25 cellular contexts compared by ENCODE assay signal in the genomic region with DNA sequence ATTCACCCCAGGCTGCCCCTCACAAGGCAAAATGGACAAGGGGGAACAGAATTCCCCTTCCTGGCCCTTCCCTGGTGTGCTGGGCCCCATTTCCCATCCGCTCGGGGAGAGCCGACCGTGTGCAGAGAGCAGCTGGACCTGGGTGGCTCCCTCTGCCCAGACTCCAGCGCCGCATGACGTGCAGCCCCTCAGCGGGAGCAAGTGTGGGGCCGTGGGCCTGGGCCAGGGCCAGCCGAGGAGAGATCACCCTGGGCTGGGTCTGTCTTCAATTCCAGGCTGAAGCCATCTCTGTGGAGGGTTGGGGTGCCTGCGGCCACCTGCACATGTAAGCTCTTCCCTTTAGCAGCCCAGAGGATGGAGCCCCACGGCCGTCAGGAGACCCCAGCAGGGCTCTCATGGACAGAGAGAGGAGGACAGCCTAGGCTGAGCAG.
A peak's percentile ranks its signal among the peaks of the same experiment; 100 is the strongest.
DNase-seq lines count a peak whose midpoint lies in the region; ATAC-seq and TF ChIP-seq lines count a peak whose summit lies in the region.
"Had no signal": no experiment of that assay in that cellular context is flagged by ENCODE, and none has a peak within 500 bp of the region (broad histone marks: within the 10 kb centered on the region; RNA-seq: fewer than 3 reads in every experiment).

No MANE protein-coding gene starts in this region.

- no peak overlapping the region for H3K4me3 ChIP-seq in cardiac muscle cell
- H3K4me3 ChIP-seq in left lung = no peak overlapping the region
- peak overlapping the region in 4 of 8 donors; percentile 3 to 47 (median 22) for H3K4me3 ChIP-seq in spleen
- H3K4me3 ChIP-seq in esophagus squamous epithelium = no peak overlapping the region
- H3K4me3 ChIP-seq: stomach, tibial artery had no signal

- TF ChIP-seq POLR2A in spleen (IDR thresholded peaks at IDR 0.05) (no peak), esophagus squamous epithelium (IDR thresholded peaks at IDR 0.05) (no peak)

- CTCF ChIA-PET in Calu3 (lab: Charles Lee) = no interaction called here

- no peaks in the 10 kb centered on the region for H3K9me3 ChIP-seq in cardiac muscle cell (ENCODE audit: low read depth)
- H3K9me3 ChIP-seq in left lung = no peaks in the 10 kb centered on the region
- no peaks in the 10 kb centered on the region for H3K9me3 ChIP-seq in spleen
- no peaks in the 10 kb centered on the region for H3K9me3 ChIP-seq in esophagus squamous epithelium
- H3K9me3 ChIP-seq: stomach, tibial artery had no signal

- H3K4me3 Mint-ChIP-seq in Calu3 (ENCODE audit: low read depth, unreplicated experiment) (no peak overlapping the region), HFFc6 (no peak overlapping the region)
- H3K4me3 Mint-ChIP-seq: activated CD8-positive, alpha-beta memory T cell treated with anti-CD3 and anti-CD28 coated beads, Interleukin-2, amount 10 ng/mL, durations not matched to agents 7 days and 5 days; activated T-cell treated with anti-CD3 and anti-CD28 coated beads, Interleukin-2, amount 50 U/mL, for 4 hours; nephron progenitor cell had no signal

- ATAC-seq in left lung = peak; percentile 11
- ATAC-seq in GM18858 (IDR thresholded peaks at IDR 0.05; ENCODE audit: unreplicated experiment) = no peak
- ATAC-seq: activated CD8-positive, alpha-beta memory T cell treated with anti-CD3 and anti-CD28 coated beads, Interleukin-2, amount 10 ng/mL, durations not matched to agents 7 days and 5 days had no signal

- TF ChIP-seq CTCF in Calu3 (IDR thresholded peaks at IDR 0.05; ENCODE audit: unreplicated experiment) = no peak
- TF ChIP-seq CTCF in cardiac muscle cell (IDR thresholded peaks at IDR 0.05; ENCODE audit: low read depth, low read length) = no peak
- no peak for TF ChIP-seq CTCF in left lung (IDR thresholded peaks at IDR 0.05)
- TF ChIP-seq CTCF in spleen (IDR thresholded peaks at IDR 0.05 in 8 of 11, conservative IDR thresholded peaks at IDR 0.05 in 3 of 11) = no peak
- no peak for TF ChIP-seq CTCF in esophagus squamous epithelium (IDR thresholded peaks at IDR 0.05)
- no peak for TF ChIP-seq CTCF in HFFc6 (IDR thresholded peaks at IDR 0.05)

- no TSS peak for BruUV-seq in Calu3 (replicated peaks; lab: Mats Ljungman, UMichigan)

- H3K27me3 ChIP-seq in cardiac muscle cell = no peaks in the 10 kb centered on the region
- H3K27me3 ChIP-seq in left lung = no peaks in the 10 kb centered on the region
- no peaks in the 10 kb centered on the region for H3K27me3 ChIP-seq in spleen (replicated peaks in 1 of 7)
- peaks cover 0 to 8% (median 0%) of the 10 kb centered on the region in 4 donors for H3K27me3 ChIP-seq in esophagus squamous epithelium
- H3K27me3 ChIP-seq: tibial artery had no signal

- DNase-seq in Calu3 (no peak), cardiac muscle cell (ENCODE audit: low read depth in 1 of 2, low spot score in 1 of 2) (no peak), left lung (peak in 1 of 2 donors; percentile 70), spleen (no peak), esophagus squamous epithelium (lab: John Stamatoyannopoulos, UW) (no peak), HFFc6 (no peak)
- DNase-seq in stimulated activated naive CD4-positive, alpha-beta T cell (lab: John Stamatoyannopoulos, UW) = no peak
- DNase-seq: 8988T; activated CD4-positive, CD25-positive, alpha-beta regulatory T cell; activated CD8-positive, alpha-beta memory T cell treated with anti-CD3 and anti-CD28 coated beads, Interleukin-2, amount 10 ng/mL, durations not matched to agents 7 days and 5 days; activated T-cell treated with anti-CD3 and anti-CD28 coated beads, Interleukin-2, amount 50 U/mL, for 4 hours; cortex of kidney; DMS79 treated with DMSO at 0.1 percent for 48 hours; effector memory CD4-positive, alpha-beta T cell; GDM1; NCI-H1694 treated with DMSO at 0.1 percent for 48 hours; NCI-H446; NCI-H748 treated with DMSO at 0.1 percent for 48 hours; stomach; T-helper 1 cell; tibial artery had no signal

- H3K36me3 Mint-ChIP-seq in Calu3 (ENCODE audit: insufficient read depth, unreplicated experiment) (peaks cover 5% of the 10 kb centered on the region), HFFc6 (ENCODE audit: low read depth) (peaks cover 9% of the 10 kb centered on the region; the same call in 1 of the 2 replicates)
- H3K36me3 Mint-ChIP-seq: activated CD8-positive, alpha-beta memory T cell treated with anti-CD3 and anti-CD28 coated beads, Interleukin-2, amount 10 ng/mL, durations not matched to agents 7 days and 5 days had no signal

- 49 to 78% (median 71%) methylated on average over 3 to 13 of the region's 13 CpGs for WGBS in spleen, 5 donors
- WGBS in esophagus squamous epithelium, 2 donors = no CpG with 5 or more reads among the region's 13 CpGs

- H3K27ac ChIP-seq in cardiac muscle cell = peak overlapping the region; percentile 45
- H3K27ac ChIP-seq in left lung = no peak overlapping the region
- peak overlapping the region; percentile 29 to 86 (median 82) for H3K27ac ChIP-seq in spleen
- H3K27ac ChIP-seq in esophagus squamous epithelium = no peak overlapping the region
- H3K27ac ChIP-seq: C4-2B, parathyroid adenoma, stomach, tibial artery had no signal

- H3K27me3 Mint-ChIP-seq in Calu3 (ENCODE audit: unreplicated experiment) = peaks cover 13% of the 10 kb centered on the region
- no peaks in the 10 kb centered on the region; the same call in 1 of the 2 replicates for H3K27me3 Mint-ChIP-seq in HFFc6 (ENCODE audit: insufficient read depth)
- H3K27me3 Mint-ChIP-seq: activated CD8-positive, alpha-beta memory T cell treated with anti-CD3 and anti-CD28 coated beads, Interleukin-2, amount 10 ng/mL, durations not matched to agents 7 days and 5 days had no signal

- intact Hi-C loops in Calu3 (cut with micrococcal nuclease; ENCODE audit: unreplicated experiment) (no loop called here), left lung (cut with DNase I) (no loop called here), spleen (cut with DNase I; ENCODE audit: low total_unique reads) (no loop called here), esophagus squamous epithelium (cut with DNase I) (no loop called here)

- H3K36me3 ChIP-seq in cardiac muscle cell (no peaks in the 10 kb centered on the region), left lung (no peaks in the 10 kb centered on the region), spleen (no peaks in the 10 kb centered on the region), esophagus squamous epithelium (no peaks in the 10 kb centered on the region)
- H3K36me3 ChIP-seq: stomach, tibial artery had no signal

- H3K27ac Mint-ChIP-seq in Calu3 (ENCODE audit: unreplicated experiment) (peak overlapping the region; percentile 56), HFFc6 (no peak overlapping the region)
- H3K27ac Mint-ChIP-seq: activated CD8-positive, alpha-beta memory T cell treated with anti-CD3 and anti-CD28 coated beads, Interleukin-2, amount 10 ng/mL, durations not matched to agents 7 days and 5 days; nephron progenitor cell had no signal

- H3K9me3 Mint-ChIP-seq in Calu3 (ENCODE audit: low read depth, unreplicated experiment) (no peaks in the 10 kb centered on the region), HFFc6 (peaks cover 61% of the 10 kb centered on the region)
- H3K9me3 Mint-ChIP-seq: activated T-cell treated with anti-CD3 and anti-CD28 coated beads, Interleukin-2, amount 50 U/mL, for 4 hours; nephron progenitor cell had no signal

- H3K4me1 ChIP-seq in cardiac muscle cell (ENCODE audit: low read depth) (peaks cover 7% of the 10 kb centered on the region), left lung (peaks cover 0 to 9% of the 10 kb centered on the region in 2 donors), spleen (peaks cover 5 to 47% (median 15%) of the 10 kb centered on the region in 6 donors), esophagus squamous epithelium (no peaks in the 10 kb centered on the region)
- H3K4me1 ChIP-seq: parathyroid adenoma had no signal

- H3K4me1 Mint-ChIP-seq in Calu3 (ENCODE audit: low read depth, unreplicated experiment) (peaks cover 30% of the 10 kb centered on the region), HFFc6 (ENCODE audit: low read depth) (no peaks in the 10 kb centered on the region)
- H3K4me1 Mint-ChIP-seq: activated CD8-positive, alpha-beta memory T cell treated with anti-CD3 and anti-CD28 coated beads, Interleukin-2, amount 10 ng/mL, durations not matched to agents 7 days and 5 days had no signal

Comparison
In these comparisons a context has a peak if more than half of its experiments do, and no peak if none do; other contexts are left out.
1. H3K27ac ChIP-seq: peak in cardiac muscle cell (single experiment) and spleen (8 of 8); none in left lung (0 of 2) and esophagus squamous epithelium (0 of 4).